ENCODE assay signal across 18 cellular contexts in genomic region chr4:177547985-177548384, GRCh38.
"Had no signal": no experiment of that assay in that cellular context is flagged by ENCODE, and none has a peak within 500 bp of the region (broad histone marks: within the 10 kb centered on the region; RNA-seq: fewer than 3 reads in every experiment).

No MANE protein-coding gene starts in this region.

- FAIRE-seq: keratinocyte had no signal

- ATAC-seq: activated CD4-positive, CD25-positive, alpha-beta regulatory T cell treated with anti-CD3 and anti-CD28 coated beads, Interleukin-2, amount 50 U/mL, for 24 hours; activated T-cell treated with anti-CD3 and anti-CD28 coated beads, Interleukin-2, amount 50 U/mL, for 4 hours; psoas muscle; right cardiac atrium; stimulated activated naive CD8-positive, alpha-beta T cell treated with anti-CD3 and anti-CD28 coated beads, Interleukin-15, Interleukin-2, amounts not matched to agents 100 U/mL and 50 U/mL, for 24 hours had no signal

- H3K9me3 ChIP-seq: ovary, psoas muscle, tibial artery, uterus had no signal

- H3K4me1 ChIP-seq: psoas muscle, tibial artery, uterus had no signal

- H3K36me3 ChIP-seq: ovary, tibial artery, uterus had no signal

- H3K4me3 ChIP-seq: ovary, psoas muscle, skin epidermis, tibial artery, uterus had no signal

- DNase-seq: activated CD4-positive, alpha-beta T cell treated with anti-CD3 and anti-CD28 coated beads, Interleukin-2, amount 50 U/mL, for 1 hour; activated CD8-positive, alpha-beta memory T cell treated with anti-CD3 and anti-CD28 coated beads, Interleukin-2, amount 50 U/mL, for 4 hours; activated naive CD4-positive, alpha-beta T cell treated with anti-CD3 and anti-CD28 coated beads for 36 hours; activated T-cell treated with anti-CD3 and anti-CD28 coated beads, Interleukin-2, amount 50 U/mL, for 4 hours; effector CD4-positive, alpha-beta T cell; foreskin melanocyte; ovary; psoas muscle; right cardiac atrium; stimulated activated naive CD8-positive, alpha-beta T cell treated with anti-CD3 and anti-CD28 coated beads, Interleukin-15, Interleukin-2, amounts not matched to agents 100 U/mL and 50 U/mL, for 24 hours; substantia nigra; T-helper 1 cell; T-helper 9 cell; tibial artery; uterus had no signal

- H3K27me3 ChIP-seq: ovary, tibial artery, uterus had no signal

- H3K9me3 Mint-ChIP-seq: activated T-cell treated with anti-CD3 and anti-CD28 coated beads, Interleukin-2, amount 50 U/mL, for 4 hours had no signal

- H3K4me3 Mint-ChIP-seq: activated naive CD4-positive, alpha-beta T cell treated with anti-CD3 and anti-CD28 coated beads for 36 hours; activated T-cell treated with anti-CD3 and anti-CD28 coated beads, Interleukin-2, amount 50 U/mL, for 4 hours had no signal

- H3K27ac Mint-ChIP-seq: activated naive CD4-positive, alpha-beta T cell treated with anti-CD3 and anti-CD28 coated beads for 36 hours had no signal

- H3K27ac ChIP-seq: ovary, psoas muscle, skin epidermis, tibial artery, uterus had no signal
